In genomic region chr4:53380221-53380620, GRCh38 we compare ENCODE assay signal across 20 cellular contexts. TPM values are rescaled to one million over a fixed set of nuclear protein-coding genes. Genes with fewer than 3 reads are reported as not detected.
DNase-seq lines count a peak whose midpoint lies in the region; ATAC-seq and TF ChIP-seq lines count a peak whose summit lies in the region.
"Had no signal": no experiment of that assay in that cellular context is flagged by ENCODE, and none has a peak within 500 bp of the region (broad histone marks: within the 10 kb centered on the region; RNA-seq: fewer than 3 reads in every experiment).

No MANE protein-coding gene starts in this region.

- peak overlapping the region; percentile 85 for H3K4me2 ChIP-seq in smooth muscle cell

- ATAC-seq in natural killer cell treated with Interleukin-12 subunit alpha and Interleukin-12 subunit beta and Interleukin-15 and Interleukin-18, amount 100 ng/mL, for 72 hours = no peak
- ATAC-seq in natural killer cell (no peak), HG03196 (IDR thresholded peaks at IDR 0.05; ENCODE audit: unreplicated experiment) (no peak), gastrocnemius medialis (no peak)

- TF ChIP-seq POLR2A in NB4 (IDR thresholded peaks at IDR 0.05; ENCODE audit: extremely low read depth, insufficient read length) = no peak
- no peak for TF ChIP-seq POLR2A in gastrocnemius medialis (IDR thresholded peaks at IDR 0.05)

- H3K27ac ChIP-seq in endodermal cell (ENCODE audit: low read depth, low read length) = no peak overlapping the region
- H3K27ac ChIP-seq in smooth muscle cell (ENCODE audit: low read depth) = no peak overlapping the region
- no peak overlapping the region for H3K27ac ChIP-seq in gastrocnemius medialis
- H3K27ac ChIP-seq: brain microvascular endothelial cell, RWPE1, testis had no signal

- H3K27me3 ChIP-seq in endodermal cell (ENCODE audit: control insufficient read depth, insufficient read depth, low read length, poor library complexity, severe bottlenecking) (no peaks in the 10 kb centered on the region), smooth muscle cell (ENCODE audit: low read depth) (no peaks in the 10 kb centered on the region), gastrocnemius medialis (no peaks in the 10 kb centered on the region)
- H3K27me3 ChIP-seq: brain microvascular endothelial cell, testis had no signal

- H3K9ac ChIP-seq in endodermal cell (ENCODE audit: extremely low read depth, low read length, poor library complexity, severe bottlenecking) = no peak overlapping the region
- no peak overlapping the region for H3K9ac ChIP-seq in smooth muscle cell (ENCODE audit: low read depth)

- no peak for DNase-seq in natural killer cell treated with Interleukin-12 subunit alpha and Interleukin-12 subunit beta and Interleukin-15 and Interleukin-18, amount 100 ng/mL, for 72 hours (ENCODE audit: low spot score)
- no peak for DNase-seq in natural killer cell
- DNase-seq in NB4 (ENCODE audit: low read depth) = no peak
- no peak for DNase-seq in endodermal cell
- DNase-seq in smooth muscle cell (lab: John Stamatoyannopoulos, UW; ENCODE audit: unreplicated experiment) = no peak
- DNase-seq in activated gamma-delta T cell treated with Interleukin-2 at 50 U/mL for 16 hours = no peak
- no peak for DNase-seq in gastrocnemius medialis
- DNase-seq: activated B cell treated with CpG ODN at 0.5 μM for 24 hours; activated gamma-delta T cell; brain microvascular endothelial cell; dermis blood vessel endothelial cell; H9; kidney glomerular epithelial cell; NCI-H2107; NCI-H69; stimulated activated CD4-positive, alpha-beta T cell treated with anti-CD3 and anti-CD28 coated beads, Interleukin-4, amount 100 ng/mL, for 1 hour; testis had no signal

- H3K27ac Mint-ChIP-seq in natural killer cell treated with Interleukin-12 subunit alpha and Interleukin-12 subunit beta and Interleukin-15 and Interleukin-18, amount 100 ng/mL, for 72 hours = peak overlapping the region in 1 of 2 donors; percentile 97
- H3K27ac Mint-ChIP-seq in natural killer cell (peak overlapping the region in 1 of 2 donors; percentile 97), endodermal cell (no peak overlapping the region)
- H3K27ac Mint-ChIP-seq: activated B cell treated with CpG ODN at 0.5 μM for 24 hours, H9, mesothelial cell of epicardium had no signal

- H3K4me3 Mint-ChIP-seq in natural killer cell treated with Interleukin-12 subunit alpha and Interleukin-12 subunit beta and Interleukin-15 and Interleukin-18, amount 100 ng/mL, for 72 hours = peak overlapping the region; percentile 97
- H3K4me3 Mint-ChIP-seq in natural killer cell (no peak overlapping the region), endodermal cell (no peak overlapping the region)
- H3K4me3 Mint-ChIP-seq: activated B cell treated with CpG ODN at 0.5 μM for 24 hours, H9, mesothelial cell of epicardium had no signal

- H3K36me3 ChIP-seq in endodermal cell (ENCODE audit: control insufficient read depth, insufficient read depth, low read length) (peaks cover 44% of the 10 kb centered on the region), smooth muscle cell (ENCODE audit: low read depth) (peaks cover 17% of the 10 kb centered on the region), gastrocnemius medialis (peaks cover 0 to 26% of the 10 kb centered on the region in 2 donors)

- H3K4me1 ChIP-seq in endodermal cell (ENCODE audit: control insufficient read depth, insufficient read depth, low read length) (no peaks in the 10 kb centered on the region), smooth muscle cell (ENCODE audit: low read depth) (peaks cover 18% of the 10 kb centered on the region), gastrocnemius medialis (peaks cover 13% of the 10 kb centered on the region in 2 donors)

- peaks cover 27 to 33% of the 10 kb centered on the region in 2 donors for H3K4me1 Mint-ChIP-seq in natural killer cell treated with Interleukin-12 subunit alpha and Interleukin-12 subunit beta and Interleukin-15 and Interleukin-18, amount 100 ng/mL, for 72 hours (ENCODE audit: low read depth in 2 of 2)
- H3K4me1 Mint-ChIP-seq in natural killer cell = peaks cover 36% of the 10 kb centered on the region in 2 donors
- peaks cover 35% of the 10 kb centered on the region for H3K4me1 Mint-ChIP-seq in endodermal cell

- H3K79me2 ChIP-seq in smooth muscle cell (ENCODE audit: low read depth) = peaks cover 57% of the 10 kb centered on the region

- H3K9me3 ChIP-seq in endodermal cell (ENCODE audit: control insufficient read depth, low read length) (no peaks in the 10 kb centered on the region), smooth muscle cell (replicated peaks; ENCODE audit: low read depth) (no peaks in the 10 kb centered on the region), gastrocnemius medialis (no peaks in the 10 kb centered on the region)
- H3K9me3 ChIP-seq: testis had no signal

- TF ChIP-seq CTCF in natural killer cell (IDR thresholded peaks at IDR 0.05) (no peak), NB4 (IDR thresholded peaks at IDR 0.05; ENCODE audit: low read depth, low read length) (no peak), endodermal cell (conservative IDR thresholded peaks at IDR 0.05) (no peak), smooth muscle cell (IDR thresholded peaks at IDR 0.05; ENCODE audit: borderline replicate concordance, insufficient read depth, poor library complexity, severe bottlenecking) (no peak), gastrocnemius medialis (IDR thresholded peaks at IDR 0.05 in 4 of 5, conservative IDR thresholded peaks at IDR 0.05 in 1 of 5) (no peak)

- in situ Hi-C loops in gastrocnemius medialis (cut with MboI; ENCODE audit: low sequenced_read_pairs in 4 of 4) = loop anchor here in 2 of 4 donors (25.0 kb wide), 3 partner anchors 368 to 857 kb away; partner anchors contain the start of genes PDGFRA (in 1 of the 2) and RASL11B (in 1 of the 2)

- H2AFZ ChIP-seq in smooth muscle cell (ENCODE audit: low read depth) = no peak overlapping the region

- 93 to 95% methylated on average over 4 of the region's 4 CpGs for WGBS in endodermal cell (ENCODE audit: insufficient coverage in 1 of 2, insufficient read length in 1 of 2), 2 experiments
- WGBS in smooth muscle cell (ENCODE audit: low lambda C conversion rate) = 85% methylated on average over 4 of the region's 4 CpGs

- H3K4me3 ChIP-seq in NB4 (ENCODE audit: low read depth, low read length) (peak overlapping the region; percentile 94), endodermal cell (ENCODE audit: low read length) (peak overlapping the region; percentile 88), smooth muscle cell (peak overlapping the region; percentile 92), gastrocnemius medialis (no peak overlapping the region)
- H3K4me3 ChIP-seq: testis had no signal

- peaks cover 4% of the 10 kb centered on the region for H3F3A ChIP-seq in smooth muscle cell (ENCODE audit: low read depth)

- no peaks in the 10 kb centered on the region for H3K9me3 Mint-ChIP-seq in natural killer cell treated with Interleukin-12 subunit alpha and Interleukin-12 subunit beta and Interleukin-15 and Interleukin-18, amount 100 ng/mL, for 72 hours
- H3K9me3 Mint-ChIP-seq in natural killer cell = no peaks in the 10 kb centered on the region
- H3K9me3 Mint-ChIP-seq in endodermal cell = no peaks in the 10 kb centered on the region
- H3K9me3 Mint-ChIP-seq: activated B cell treated with CpG ODN at 0.5 μM for 24 hours, H9, mesothelial cell of epicardium had no signal

- H4K20me1 ChIP-seq in smooth muscle cell (ENCODE audit: low read depth) = peaks cover 41% of the 10 kb centered on the region

- intact Hi-C loops in natural killer cell (cut with micrococcal nuclease) = no loop called here
- intact Hi-C loops in gastrocnemius medialis (cut with DNase I; ENCODE audit: low total_unique reads) = no loop called here

- H3K36me3 Mint-ChIP-seq in natural killer cell treated with Interleukin-12 subunit alpha and Interleukin-12 subunit beta and Interleukin-15 and Interleukin-18, amount 100 ng/mL, for 72 hours = peaks cover 10% of the 10 kb centered on the region
- peaks cover 7% of the 10 kb centered on the region for H3K36me3 Mint-ChIP-seq in natural killer cell
- peaks cover 28% of the 10 kb centered on the region for H3K36me3 Mint-ChIP-seq in endodermal cell (ENCODE audit: low read depth)

- H3K27me3 Mint-ChIP-seq in natural killer cell treated with Interleukin-12 subunit alpha and Interleukin-12 subunit beta and Interleukin-15 and Interleukin-18, amount 100 ng/mL, for 72 hours = peaks cover 0 to under 1% of the 10 kb centered on the region in 2 donors
- H3K27me3 Mint-ChIP-seq in natural killer cell (ENCODE audit: low read depth in 2 of 2) = peaks cover under 1 to 1% of the 10 kb centered on the region in 2 donors
- no peaks in the 10 kb centered on the region for H3K27me3 Mint-ChIP-seq in endodermal cell (ENCODE audit: insufficient read depth)
- H3K27me3 Mint-ChIP-seq: activated B cell treated with CpG ODN at 0.5 μM for 24 hours had no signal

RNA-seq across cellular contexts. Expression of gene FIP1L1, which starts 2.8 kb away (rescaled TPM):
- total RNA-seq in natural killer cell treated with Interleukin-12 subunit alpha and Interleukin-12 subunit beta and Interleukin-15 and Interleukin-18, amount 100 ng/mL, for 72 hours = 10 to 100 TPM; 83.6 to 90.5 TPM
- total RNA-seq in natural killer cell (10 to 100 TPM; 76.2 to 94.0 (median 85.6) TPM), endodermal cell (10 to 100 TPM; 79.2 to 88.8 TPM), smooth muscle cell (56.5 and 65.7 TPM in 2 replicates), gastrocnemius medialis (10 to 100 TPM; 26.7 to 36.6 (median 31.1) TPM)
- polyA plus RNA-seq in endodermal cell (2013, experiment 1 of 2) = 60.8 TPM
- 54.2 TPM for polyA plus RNA-seq in endodermal cell (2013, experiment 2 of 2)
- 55.1 and 56.6 TPM in 2 replicates for polyA plus RNA-seq in smooth muscle cell

RNA-seq across cellular contexts. Expression of gene SCFD2, which starts 14.4 kb away (rescaled TPM):
- total RNA-seq in natural killer cell treated with Interleukin-12 subunit alpha and Interleukin-12 subunit beta and Interleukin-15 and Interleukin-18, amount 100 ng/mL, for 72 hours = 10 to 100 TPM; 33.2 to 73.7 TPM
- total RNA-seq in natural killer cell = 10 to 100 TPM; 26.4 to 29.4 (median 28.9) TPM
- 1 to 10 TPM; 5.7 to 6.5 TPM for total RNA-seq in endodermal cell
- 6.2 TPM for polyA plus RNA-seq in endodermal cell (2013, experiment 1 of 2)
- 6.2 TPM for polyA plus RNA-seq in endodermal cell (2013, experiment 2 of 2)
- 7.8 and 13.0 TPM in 2 replicates for total RNA-seq in smooth muscle cell
- 11.4 and 14.9 TPM in 2 replicates for polyA plus RNA-seq in smooth muscle cell
- total RNA-seq in gastrocnemius medialis = 10 to 100 TPM in 3 of 4 donors, 1 to 10 TPM in 1; 8.9 to 16.0 (median 14.8) TPM

Comparison
In these comparisons a context has a peak if more than half of its experiments do, and no peak if none do; other contexts are left out.
1. H3K4me3 ChIP-seq: peak in NB4 (single experiment), endodermal cell (single experiment) and smooth muscle cell (single experiment); none in gastrocnemius medialis (0 of 4).